ENCODE assay signal across 34 cellular contexts in the genomic region with DNA sequence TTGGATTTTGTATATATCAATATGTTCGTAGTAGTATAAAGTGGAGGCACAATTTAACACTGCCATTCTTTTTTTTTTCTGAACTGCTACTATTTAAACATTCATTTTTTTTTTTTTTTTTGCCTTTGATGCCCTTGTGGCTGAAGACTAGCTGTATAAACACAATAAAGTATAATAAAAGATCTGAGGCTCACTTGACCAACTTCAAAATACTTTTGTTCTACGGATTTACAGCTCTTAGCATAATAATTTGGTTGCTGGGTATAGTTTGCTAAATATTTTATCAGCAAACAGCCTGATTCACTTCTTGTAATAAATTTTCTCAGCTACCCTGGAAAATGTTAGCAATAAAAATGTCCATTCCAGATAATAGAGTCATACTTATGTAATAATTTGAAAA.
"Had no signal": no experiment of that assay in that cellular context is flagged by ENCODE, and none has a peak within 500 bp of the region (broad histone marks: within the 10 kb centered on the region; RNA-seq: fewer than 3 reads in every experiment).

No MANE protein-coding gene starts in this region.

- H3K9me3 ChIP-seq: ascending aorta had no signal

- H3K4me3 ChIP-seq: ascending aorta, cardiac muscle cell had no signal

- H3K4me1 ChIP-seq: ascending aorta had no signal

- H3K27ac Mint-ChIP-seq: activated B cell treated with CpG ODN at 0.5 μM for 24 hours; activated CD4-positive, alpha-beta memory T cell treated with anti-CD3 and anti-CD28 coated beads, Interleukin-2, amount 10 ng/mL, durations not matched to agents 7 days and 5 days; activated CD4-positive, alpha-beta T cell treated with anti-CD3 and anti-CD28 coated beads for 36 hours; activated CD4-positive, alpha-beta T cell treated with anti-CD3 and anti-CD28 coated beads, Interleukin-2, amount 10 ng/mL, durations not matched to agents 7 days and 5 days; activated CD8-positive, alpha-beta memory T cell treated with anti-CD3 and anti-CD28 coated beads, Interleukin-2, amount 10 ng/mL, durations not matched to agents 7 days and 5 days; activated CD8-positive, alpha-beta T cell treated with anti-CD3 and anti-CD28 coated beads, Interleukin-2, amount 10 ng/mL, durations not matched to agents 7 days and 5 days; activated naive CD4-positive, alpha-beta T cell treated with anti-CD3 and anti-CD28 coated beads, Interleukin-2, amount 10 ng/mL, durations not matched to agents 7 days and 5 days; activated naive CD4-positive, alpha-beta T cell treated with anti-CD3 and anti-CD28 coated beads, Interleukin-2, amount 50 U/mL, for 24 hours; activated naive CD8-positive, alpha-beta T cell; activated naive CD8-positive, alpha-beta T cell treated with anti-CD3 and anti-CD28 coated beads, Interleukin-2, amount 10 ng/mL, durations not matched to agents 7 days and 5 days; activated naive CD8-positive, alpha-beta T cell treated with anti-CD3 and anti-CD28 coated beads, Interleukin-2, amount 50 U/mL, for 24 hours; activated T-cell treated with anti-CD3 and anti-CD28 coated beads, Interleukin-2, amount 50 U/mL, for 24 hours; activated T-helper 2 cell treated with anti-CD3 and anti-CD28 coated beads, Interferon-gamma antibody, Interleukin-2, Interleukin-4, amounts not matched to agents 10 μg/mL and 5 μg/mL and 100 μg/mL, durations not matched to agents 14 hours and 24 hours and 36 hours; brain; T-helper 1 cell treated with Interleukin-12 subunit alpha and Interleukin-12 subunit beta and Interleukin-4 antibody, amounts not matched to agents 30 μg/mL and 1 μg/mL, for 36 hours; T-helper 2 cell treated with Interferon-gamma antibody and Interleukin-4, amounts not matched to agents 5 μg/mL and 100 μg/mL, for 36 hours had no signal

- H3K27me3 ChIP-seq: ascending aorta, cardiac muscle cell had no signal

- H3K4me1 Mint-ChIP-seq: activated B cell treated with CpG ODN at 0.5 μM for 24 hours; activated CD4-positive, alpha-beta memory T cell treated with anti-CD3 and anti-CD28 coated beads, Interleukin-2, amount 10 ng/mL, durations not matched to agents 7 days and 5 days; activated CD4-positive, alpha-beta T cell treated with anti-CD3 and anti-CD28 coated beads for 36 hours; activated CD4-positive, alpha-beta T cell treated with anti-CD3 and anti-CD28 coated beads, Interleukin-2, amount 10 ng/mL, durations not matched to agents 7 days and 5 days; activated naive CD4-positive, alpha-beta T cell treated with anti-CD3 and anti-CD28 coated beads, Interleukin-2, amount 10 ng/mL, durations not matched to agents 7 days and 5 days; activated naive CD4-positive, alpha-beta T cell treated with anti-CD3 and anti-CD28 coated beads, Interleukin-2, amount 50 U/mL, for 24 hours; activated naive CD8-positive, alpha-beta T cell treated with anti-CD3 and anti-CD28 coated beads, Interleukin-2, amount 10 ng/mL, durations not matched to agents 7 days and 5 days; activated naive CD8-positive, alpha-beta T cell treated with anti-CD3 and anti-CD28 coated beads, Interleukin-2, amount 50 U/mL, for 24 hours; central memory CD8-positive, alpha-beta T cell had no signal

- H3K27me3 Mint-ChIP-seq: activated B cell treated with CpG ODN at 0.5 μM for 24 hours; activated CD4-positive, alpha-beta memory T cell treated with anti-CD3 and anti-CD28 coated beads, Interleukin-2, amount 10 ng/mL, durations not matched to agents 7 days and 5 days; activated CD4-positive, alpha-beta T cell treated with anti-CD3 and anti-CD28 coated beads for 36 hours; activated CD4-positive, alpha-beta T cell treated with anti-CD3 and anti-CD28 coated beads, Interleukin-2, amount 10 ng/mL, durations not matched to agents 7 days and 5 days; activated CD8-positive, alpha-beta memory T cell treated with anti-CD3 and anti-CD28 coated beads, Interleukin-2, amount 10 ng/mL, durations not matched to agents 7 days and 5 days; activated naive CD4-positive, alpha-beta T cell treated with anti-CD3 and anti-CD28 coated beads, Interleukin-2, amount 10 ng/mL, durations not matched to agents 7 days and 5 days; activated naive CD4-positive, alpha-beta T cell treated with anti-CD3 and anti-CD28 coated beads, Interleukin-2, amount 50 U/mL, for 24 hours; activated naive CD8-positive, alpha-beta T cell treated with anti-CD3 and anti-CD28 coated beads, Interleukin-2, amount 10 ng/mL, durations not matched to agents 7 days and 5 days; activated naive CD8-positive, alpha-beta T cell treated with anti-CD3 and anti-CD28 coated beads, Interleukin-2, amount 50 U/mL, for 24 hours; activated T-cell treated with anti-CD3 and anti-CD28 coated beads, Interleukin-2, amount 50 U/mL, for 24 hours; brain; central memory CD8-positive, alpha-beta T cell had no signal

- H3K4me3 Mint-ChIP-seq: activated B cell treated with CpG ODN at 0.5 μM for 24 hours; activated CD4-positive, alpha-beta memory T cell treated with anti-CD3 and anti-CD28 coated beads, Interleukin-2, amount 10 ng/mL, durations not matched to agents 7 days and 5 days; activated CD4-positive, alpha-beta T cell treated with anti-CD3 and anti-CD28 coated beads for 36 hours; activated CD4-positive, alpha-beta T cell treated with anti-CD3 and anti-CD28 coated beads, Interleukin-2, amount 10 ng/mL, durations not matched to agents 7 days and 5 days; activated CD8-positive, alpha-beta memory T cell treated with anti-CD3 and anti-CD28 coated beads, Interleukin-2, amount 10 ng/mL, durations not matched to agents 7 days and 5 days; activated CD8-positive, alpha-beta T cell treated with anti-CD3 and anti-CD28 coated beads, Interleukin-2, amount 10 ng/mL, durations not matched to agents 7 days and 5 days; activated naive CD4-positive, alpha-beta T cell treated with anti-CD3 and anti-CD28 coated beads, Interleukin-2, amount 10 ng/mL, durations not matched to agents 7 days and 5 days; activated naive CD4-positive, alpha-beta T cell treated with anti-CD3 and anti-CD28 coated beads, Interleukin-2, amount 50 U/mL, for 24 hours; activated naive CD8-positive, alpha-beta T cell; activated naive CD8-positive, alpha-beta T cell treated with anti-CD3 and anti-CD28 coated beads, Interleukin-2, amount 10 ng/mL, durations not matched to agents 7 days and 5 days; activated naive CD8-positive, alpha-beta T cell treated with anti-CD3 and anti-CD28 coated beads, Interleukin-2, amount 50 U/mL, for 24 hours; activated T-cell treated with anti-CD3 and anti-CD28 coated beads, Interleukin-2, amount 50 U/mL, for 24 hours; brain; central memory CD8-positive, alpha-beta T cell; T-helper 1 cell treated with Interleukin-12 subunit alpha and Interleukin-12 subunit beta and Interleukin-4 antibody, amounts not matched to agents 30 μg/mL and 1 μg/mL, for 36 hours; T-helper 2 cell treated with Interferon-gamma antibody and Interleukin-4, amounts not matched to agents 5 μg/mL and 100 μg/mL, for 36 hours had no signal

- DNase-seq: activated B cell treated with CpG ODN at 0.5 μM for 24 hours; activated CD4-positive, alpha-beta memory T cell treated with anti-CD3 and anti-CD28 coated beads, Interleukin-2, amount 10 ng/mL, durations not matched to agents 7 days and 5 days; activated CD4-positive, alpha-beta T cell treated with anti-CD3 and anti-CD28 coated beads for 1 hour; activated CD4-positive, alpha-beta T cell treated with anti-CD3 and anti-CD28 coated beads for 36 hours; activated CD4-positive, alpha-beta T cell treated with anti-CD3 and anti-CD28 coated beads for 48 hours; activated CD4-positive, alpha-beta T cell treated with anti-CD3 and anti-CD28 coated beads, Interleukin-2, amount 10 ng/mL, durations not matched to agents 7 days and 5 days; activated CD4-positive, alpha-beta T cell treated with anti-CD3 and anti-CD28 coated beads, Interleukin-2, amount 50 U/mL, for 48 hours; activated CD8-positive, alpha-beta memory T cell treated with anti-CD3 and anti-CD28 coated beads for 24 hours; activated CD8-positive, alpha-beta memory T cell treated with anti-CD3 and anti-CD28 coated beads, Interleukin-2, amount 10 ng/mL, durations not matched to agents 7 days and 5 days; activated CD8-positive, alpha-beta memory T cell treated with anti-CD3 and anti-CD28 coated beads, Interleukin-2, amount 50 U/mL, for 48 hours; activated CD8-positive, alpha-beta T cell treated with anti-CD3 and anti-CD28 coated beads, Interleukin-2, amount 10 ng/mL, durations not matched to agents 7 days and 5 days; activated effector memory CD4-positive, alpha-beta T cell treated with Interleukin-2 at 50 U/mL for 16 hours; activated gamma-delta T cell; activated naive CD4-positive, alpha-beta T cell treated with anti-CD3 and anti-CD28 coated beads, Interleukin-2, amount 10 ng/mL, durations not matched to agents 7 days and 5 days; activated naive CD4-positive, alpha-beta T cell treated with Interleukin-2 at 50 U/mL for 16 hours; activated naive CD8-positive, alpha-beta T cell treated with anti-CD3 and anti-CD28 coated beads, Interleukin-2, amount 10 ng/mL, durations not matched to agents 7 days and 5 days; activated naive CD8-positive, alpha-beta T cell treated with anti-CD3 and anti-CD28 coated beads, Interleukin-2, amount 50 U/mL, for 24 hours; activated T-cell treated with anti-CD3 and anti-CD28 coated beads, Interleukin-2, amount 50 U/mL, for 24 hours; activated T-cell treated with anti-CD3 and anti-CD28 coated beads, Interleukin-2, amount 50 U/mL, for 48 hours; anterior cingulate cortex; cerebellar nuclear complex; T-helper 1 cell; T-helper 2 cell; T-helper 9 cell had no signal

- H3K36me3 Mint-ChIP-seq: activated naive CD4-positive, alpha-beta T cell treated with anti-CD3 and anti-CD28 coated beads, Interleukin-2, amount 10 ng/mL, durations not matched to agents 7 days and 5 days; activated naive CD4-positive, alpha-beta T cell treated with anti-CD3 and anti-CD28 coated beads, Interleukin-2, amount 50 U/mL, for 24 hours; activated naive CD8-positive, alpha-beta T cell; activated naive CD8-positive, alpha-beta T cell treated with anti-CD3 and anti-CD28 coated beads, Interleukin-2, amount 10 ng/mL, durations not matched to agents 7 days and 5 days; brain had no signal

- ATAC-seq: activated CD4-positive, alpha-beta T cell treated with anti-CD3 and anti-CD28 coated beads for 36 hours; activated CD8-positive, alpha-beta memory T cell treated with anti-CD3 and anti-CD28 coated beads, Interleukin-2, amount 10 ng/mL, durations not matched to agents 7 days and 5 days; activated CD8-positive, alpha-beta T cell treated with anti-CD3 and anti-CD28 coated beads, Interleukin-2, amount 10 ng/mL, durations not matched to agents 7 days and 5 days; activated naive CD8-positive, alpha-beta T cell treated with anti-CD3 and anti-CD28 coated beads, Interleukin-2, amount 50 U/mL, for 24 hours had no signal

- H3K9me3 Mint-ChIP-seq: activated CD4-positive, alpha-beta memory T cell treated with anti-CD3 and anti-CD28 coated beads, Interleukin-2, amount 10 ng/mL, durations not matched to agents 7 days and 5 days; activated CD4-positive, alpha-beta T cell treated with anti-CD3 and anti-CD28 coated beads, Interleukin-2, amount 10 ng/mL, durations not matched to agents 7 days and 5 days; activated naive CD4-positive, alpha-beta T cell treated with anti-CD3 and anti-CD28 coated beads, Interleukin-2, amount 10 ng/mL, durations not matched to agents 7 days and 5 days; activated naive CD4-positive, alpha-beta T cell treated with anti-CD3 and anti-CD28 coated beads, Interleukin-2, amount 50 U/mL, for 24 hours; activated naive CD8-positive, alpha-beta T cell treated with anti-CD3 and anti-CD28 coated beads, Interleukin-2, amount 10 ng/mL, durations not matched to agents 7 days and 5 days; activated naive CD8-positive, alpha-beta T cell treated with anti-CD3 and anti-CD28 coated beads, Interleukin-2, amount 50 U/mL, for 24 hours; activated T-cell treated with anti-CD3 and anti-CD28 coated beads, Interleukin-2, amount 50 U/mL, for 24 hours; activated T-helper 2 cell treated with anti-CD3 and anti-CD28 coated beads, Interferon-gamma antibody, Interleukin-2, Interleukin-4, amounts not matched to agents 10 μg/mL and 5 μg/mL and 100 μg/mL, durations not matched to agents 14 hours and 24 hours and 36 hours; brain; T-helper 1 cell treated with Interleukin-12 subunit alpha and Interleukin-12 subunit beta and Interleukin-4 antibody, amounts not matched to agents 30 μg/mL and 1 μg/mL, for 36 hours; T-helper 2 cell treated with Interferon-gamma antibody and Interleukin-4, amounts not matched to agents 5 μg/mL and 100 μg/mL, for 36 hours had no signal

- H3K36me3 ChIP-seq: ascending aorta, cardiac muscle cell had no signal

- H3K27ac ChIP-seq: ascending aorta, cardiac muscle cell, VCaP had no signal
